In genomic region chr12:2614341-2614740, GRCh38 we compare ENCODE assay signal across 1 cellular context.
TF ChIP-seq lines count a peak whose summit lies in the region.

No MANE protein-coding gene starts in this region.

TF ChIP-seq in A549, 52 proteins besides CTCF, POLR2A, EP300 and RAD21 (continued from another document):
- no peak for TF ChIP-seq BCL3 (IDR thresholded peaks at IDR 0.05)
